8 cellular contexts compared by ENCODE assay signal in the genomic region with DNA sequence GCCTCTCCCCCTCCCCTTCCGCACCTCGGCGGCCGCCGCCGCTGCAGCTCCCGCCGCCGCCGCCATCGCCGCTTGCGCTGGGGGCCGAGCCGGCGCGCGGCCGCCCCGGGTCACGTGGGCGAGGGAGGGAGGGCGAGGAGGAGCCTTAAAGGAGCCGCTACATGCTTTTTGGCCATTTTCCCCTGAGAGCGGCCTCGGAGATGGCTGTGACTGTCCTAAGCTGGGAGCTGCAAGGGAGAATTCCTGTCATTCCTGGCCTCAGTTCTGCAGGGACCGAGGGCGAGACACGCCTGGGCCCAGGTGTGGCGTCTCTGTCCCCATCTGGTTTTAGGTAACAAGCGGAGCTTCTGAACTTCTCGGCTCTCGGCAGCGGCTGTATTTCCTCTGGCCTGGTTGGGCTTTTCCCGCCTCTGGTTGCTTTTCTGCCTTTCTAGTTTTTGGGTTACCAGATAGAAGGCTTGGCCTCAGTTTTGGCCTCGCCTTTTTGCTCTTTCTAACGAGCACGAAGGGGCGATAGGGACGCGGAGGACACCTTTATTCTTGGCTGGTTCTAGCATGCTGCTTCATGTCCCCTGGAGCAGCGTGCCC. TPM values are rescaled to one million over a fixed set of nuclear protein-coding genes. Genes with fewer than 3 reads are reported as not detected.
DNase-seq lines count a peak whose midpoint lies in the region; ATAC-seq and TF ChIP-seq lines count a peak whose summit lies in the region.

A gene (minus strand): TSS at position 87 of the 588 bp plus-strand sequence. CDS start 21 bp downstream, at position 66.

- in situ Hi-C loops in Panc1 (cut with HindIII; ENCODE audit: low pct_unique_long_range_greater_than_20kb, low sequenced_read_pairs) = no loop called here

- CTCF ChIA-PET in Panc1 (lab: Charles Lee) = interaction anchor here (0.5 to 0.6 kb wide), 3 partner anchors 8 to 72 kb away, joined by 3 to 4 read pairs (median 3); no protein-coding TSS in a partner anchor

- TF ChIP-seq CTCF in Panc1 (IDR thresholded peaks at IDR 0.05) = no peak

- H3K27me3 Mint-ChIP-seq in activated T-cell treated with anti-CD3 and anti-CD28 coated beads, Interleukin-2, amount 50 U/mL, for 4 hours (ENCODE audit: low read depth) = no peaks in the 10 kb centered on the region

- no peaks in the 10 kb centered on the region for H3K9me3 Mint-ChIP-seq in activated T-cell treated with anti-CD3 and anti-CD28 coated beads, Interleukin-2, amount 50 U/mL, for 4 hours

- intact Hi-C loops in Panc1 (cut with micrococcal nuclease; ENCODE audit: unreplicated experiment) = no loop called here

- peaks cover 31% of the 10 kb centered on the region for H3K4me1 Mint-ChIP-seq in activated T-cell treated with anti-CD3 and anti-CD28 coated beads, Interleukin-2, amount 50 U/mL, for 4 hours (ENCODE audit: low read depth)

- DNase-seq in C1 segment of cervical spinal cord (lab: John Stamatoyannopoulos, UW) (peak; percentile 42 to 91 (median 80)), Panc1 (ENCODE audit: low read depth, low spot score) (peak; percentile 38)
- peak; percentile 68 for DNase-seq in Jurkat, Clone E6-1 (ENCODE audit: low read depth, low spot score)
- peak; percentile 75 for DNase-seq in activated T-cell treated with anti-CD3 and anti-CD28 coated beads, Interleukin-2, amount 50 U/mL, for 4 hours
- peak; percentile 64 for DNase-seq in stimulated activated CD8-positive, alpha-beta memory T cell treated with anti-CD3 and anti-CD28 coated beads, Interleukin-7, amount 100 ng/mL, for 24 hours (ENCODE audit: low read depth)

- POLR2A ChIA-PET in Panc1 (lab: Charles Lee) = interaction anchor here (0.5 to 0.9 kb wide), 2 partner anchors 10 to 24 kb away, joined by 5 to 16 read pairs; no protein-coding TSS in a partner anchor

- H3K4me3 Mint-ChIP-seq in activated T-cell treated with anti-CD3 and anti-CD28 coated beads, Interleukin-2, amount 50 U/mL, for 4 hours = peak within 1 kb of the TSS; percentile 96

- H3K4me1 ChIP-seq in Panc1 (ENCODE audit: control insufficient read depth, insufficient read depth, low read length) = peaks cover 20% of the 10 kb centered on the region
- peaks cover 7 to 30% of the 10 kb centered on the region in 2 donors for H3K4me1 ChIP-seq in muscle layer of duodenum (ENCODE audit: control insufficient read depth in 1 of 2, insufficient read depth in 2 of 2, low read length in 2 of 2)

- H3K27me3 ChIP-seq in Panc1 (ENCODE audit: control insufficient read depth, insufficient read depth, low read length) (no peaks in the 10 kb centered on the region), muscle layer of duodenum (ENCODE audit: low read depth, low read length) (no peaks in the 10 kb centered on the region)

- H3K27ac ChIP-seq in Panc1 (ENCODE audit: low read length) = peak within 1 kb of the TSS; percentile 91
- H3K27ac ChIP-seq in muscle layer of duodenum (ENCODE audit: low read length) = peak within 1 kb of the TSS; percentile 93

- peaks cover 5% of the 10 kb centered on the region for H3K36me3 Mint-ChIP-seq in activated T-cell treated with anti-CD3 and anti-CD28 coated beads, Interleukin-2, amount 50 U/mL, for 4 hours (ENCODE audit: insufficient read depth)

- H3K36me3 ChIP-seq in Panc1 (ENCODE audit: control insufficient read depth, insufficient read depth, low read length) (no peaks in the 10 kb centered on the region; the same call in 1 of the 2 replicates), muscle layer of duodenum (ENCODE audit: control insufficient read depth in 1 of 2, insufficient read depth in 2 of 2, low read length in 2 of 2) (peaks cover 13 to 29% of the 10 kb centered on the region in 2 donors)

- H3K9me3 ChIP-seq in Panc1 (ENCODE audit: control insufficient read depth, insufficient read depth, low read depth, low read length) = no peaks in the 10 kb centered on the region
- H3K9me3 ChIP-seq in muscle layer of duodenum (ENCODE audit: control insufficient read depth in 1 of 2, low read length in 2 of 2) = no peaks in the 10 kb centered on the region

- H3K4me3 ChIP-seq in Jurkat, Clone E6-1 (ENCODE audit: low read length) = peak within 1 kb of the TSS; percentile 95
- H3K4me3 ChIP-seq in Panc1 (ENCODE audit: low read depth in 2 of 2, low read length in 2 of 2) (peak within 1 kb of the TSS; percentile 73 to 96), muscle layer of duodenum (ENCODE audit: low read depth in 1 of 2, low read length in 2 of 2) (peak within 1 kb of the TSS; percentile 95 to 99)

- no TSS peak for BruUV-seq in Panc1 (replicated peaks; lab: Mats Ljungman, UMichigan)

- peak; percentile 41 for ATAC-seq in GM19455 (IDR thresholded peaks at IDR 0.05; ENCODE audit: unreplicated experiment)
- ATAC-seq in Panc1 = peak; percentile 71
- ATAC-seq in activated T-cell treated with anti-CD3 and anti-CD28 coated beads, Interleukin-2, amount 50 U/mL, for 4 hours = peak; percentile 64 to 69
- peak; percentile 66 for ATAC-seq in esophagus mucosa

RNA-seq across cellular contexts. Expression of the gene that starts here (rescaled TPM):
- 72.2 TPM for polyA plus RNA-seq in Jurkat, Clone E6-1 (2012; ENCODE audit: insufficient read depth, insufficient read length)
- 60.4 TPM for total RNA-seq in Panc1 (2021; ENCODE audit: unreplicated experiment)
- polyA plus RNA-seq in Panc1 (2012; ENCODE audit: insufficient read length) = 91.0 TPM
- total RNA-seq in activated T-cell treated with anti-CD3 and anti-CD28 coated beads, Interleukin-2, amount 50 U/mL, for 4 hours = 10 to 100 TPM; 52.8 to 70.9 (median 67.8) TPM
- 28.2 TPM for total RNA-seq in esophagus mucosa

Comparison
In these comparisons a context has a peak if more than half of its experiments do, and no peak if none do; other contexts are left out.
1. Peak in every context shown above with its lines: DNase-seq, ATAC-seq, H3K4me3 ChIP-seq and H3K27ac ChIP-seq.